Comparison of ENCODE assay signal across 34 cellular contexts in genomic region chr19:11735375-11735774, GRCh38. TPM values are rescaled to one million over a fixed set of nuclear protein-coding genes. Genes with fewer than 3 reads are reported as not detected.
DNase-seq lines count a peak whose midpoint lies in the region; ATAC-seq, FAIRE-seq and TF ChIP-seq lines count a peak whose summit lies in the region.
"Had no signal": no experiment of that assay in that cellular context is flagged by ENCODE, and none has a peak within 500 bp of the region (broad histone marks: within the 10 kb centered on the region; RNA-seq: fewer than 3 reads in every experiment).

No MANE protein-coding gene starts in this region.

- peak overlapping the region; percentile 38 for H3K27ac Mint-ChIP-seq in progenitor cell of endocrine pancreas
- H3K27ac Mint-ChIP-seq: activated naive CD8-positive, alpha-beta T cell treated with anti-CD3 and anti-CD28 coated beads, Interleukin-2, amount 50 U/mL, for 24 hours; CD8-positive, alpha-beta T cell; stimulated activated naive CD8-positive, alpha-beta T cell treated with anti-CD3 and anti-CD28 coated beads, Interleukin-15, amount 100 ng/mL, for 72 hours had no signal

- H3K27ac ChIP-seq in PC-9 (no peak overlapping the region), kidney (ENCODE audit: low read depth in 2 of 2, low read length in 2 of 2) (no peak overlapping the region)
- H3K27ac ChIP-seq: gastrocnemius medialis, HL-60, parathyroid adenoma, spleen had no signal

- DNase-seq in HPDE6-E6E7 (ENCODE audit: extremely low spot score) (peak; percentile 34), PC-9 (peak in 1 of 2 experiments; percentile 52), progenitor cell of endocrine pancreas (ENCODE audit: low spot score, unreplicated experiment) (no peak), kidney (no peak)
- no peak for DNase-seq in stimulated activated CD4-positive, alpha-beta T cell treated with anti-CD3 and anti-CD28 coated beads, Interleukin-15, amount 100 ng/mL, for 24 hours
- DNase-seq: activated CD4-positive, alpha-beta T cell treated with anti-CD3 and anti-CD28 coated beads, Interleukin-2, amount 50 U/mL, for 48 hours; activated CD4-positive, CD25-positive, alpha-beta regulatory T cell; activated naive CD4-positive, alpha-beta T cell; activated naive CD8-positive, alpha-beta T cell treated with anti-CD3 and anti-CD28 coated beads, Interleukin-2, amount 50 U/mL, for 24 hours; activated T-cell treated with anti-CD3 and anti-CD28 coated beads, Interleukin-2, amount 50 U/mL, for 48 hours; BE2C; caudate nucleus; CD8-positive, alpha-beta T cell; dermis blood vessel endothelial cell; EL; gastrocnemius medialis; NCI-H1417 treated with DMSO at 0.1 percent for 48 hours; NCI-H2081 treated with DMSO at 0.1 percent for 48 hours; NCI-H446; NCI-H774; right cardiac atrium; RPMI8226; spleen; stimulated activated CD8-positive, alpha-beta memory T cell treated with anti-CD3 and anti-CD28 coated beads, Interleukin-4, amount 100 ng/mL, for 48 hours; stimulated activated naive CD8-positive, alpha-beta T cell treated with anti-CD3 and anti-CD28 coated beads, Interleukin-15, amount 100 ng/mL, for 72 hours; T-helper 1 cell had no signal

- H3K9ac ChIP-seq in kidney (ENCODE audit: low read length in 2 of 2): no peak overlapping the region
- H3K9ac ChIP-seq: parathyroid adenoma had no signal

- H3K9me3 ChIP-seq in PC-9 (ENCODE audit: insufficient read depth, low read depth) (peaks cover 9% of the 10 kb centered on the region; the same call in 1 of the 2 replicates), kidney (ENCODE audit: control insufficient read depth in 1 of 2, low read length in 2 of 2) (no peaks in the 10 kb centered on the region)
- H3K9me3 ChIP-seq: BE2C, gastrocnemius medialis had no signal

- H3F3A ChIP-seq in PC-9 (ENCODE audit: insufficient read depth, low read depth): peaks cover 13% of the 10 kb centered on the region; the same call in 1 of the 2 replicates

- H3K9me2 ChIP-seq in PC-9 (ENCODE audit: insufficient read depth): no peaks in the 10 kb centered on the region

- no peak overlapping the region for H3K4me3 Mint-ChIP-seq in progenitor cell of endocrine pancreas (ENCODE audit: low read depth)
- H3K4me3 Mint-ChIP-seq: activated naive CD8-positive, alpha-beta T cell treated with anti-CD3 and anti-CD28 coated beads, Interleukin-2, amount 50 U/mL, for 24 hours; CD8-positive, alpha-beta T cell; stimulated activated naive CD8-positive, alpha-beta T cell treated with anti-CD3 and anti-CD28 coated beads, Interleukin-15, amount 100 ng/mL, for 72 hours had no signal

- no peak overlapping the region for H2AFZ ChIP-seq in PC-9
- H2AFZ ChIP-seq: parathyroid adenoma had no signal

- H3K4me3 ChIP-seq in PC-9 (no peak overlapping the region), kidney (ENCODE audit: low read length in 2 of 2) (no peak overlapping the region)
- H3K4me3 ChIP-seq: gastrocnemius medialis, spleen had no signal

- BruUV-seq in PC-9 (replicated peaks; lab: Mats Ljungman, UMichigan): no TSS peak

- no peaks in the 10 kb centered on the region for H4K20me1 ChIP-seq in PC-9 (ENCODE audit: insufficient read depth)

- H3K4me2 ChIP-seq in PC-9: peak overlapping the region; percentile 9; the same call in 1 of the 2 replicates

- H3K4me1 Mint-ChIP-seq in progenitor cell of endocrine pancreas (ENCODE audit: low read depth): peaks cover 20% of the 10 kb centered on the region

- H3K27me3 ChIP-seq in PC-9 (ENCODE audit: insufficient read depth, low read depth): no peaks in the 10 kb centered on the region
- H3K27me3 ChIP-seq: BE2C, gastrocnemius medialis, spleen had no signal

- TF ChIP-seq CTCF in PC-9 (conservative IDR thresholded peaks at IDR 0.05): no peak
- no peak for TF ChIP-seq CTCF in progenitor cell of endocrine pancreas (IDR thresholded peaks at IDR 0.05; ENCODE audit: unreplicated experiment)
- no peak for TF ChIP-seq CTCF in kidney (IDR thresholded peaks at IDR 0.05; ENCODE audit: borderline replicate concordance, extremely low read depth, insufficient read depth)

- no peaks in the 10 kb centered on the region for H3K27me3 Mint-ChIP-seq in progenitor cell of endocrine pancreas
- H3K27me3 Mint-ChIP-seq: activated naive CD8-positive, alpha-beta T cell treated with anti-CD3 and anti-CD28 coated beads, Interleukin-2, amount 50 U/mL, for 24 hours; stimulated activated naive CD8-positive, alpha-beta T cell treated with anti-CD3 and anti-CD28 coated beads, Interleukin-15, amount 100 ng/mL, for 72 hours had no signal

- H3K9me3 Mint-ChIP-seq in progenitor cell of endocrine pancreas (ENCODE audit: low read depth): peaks cover 3% of the 10 kb centered on the region
- H3K9me3 Mint-ChIP-seq: activated naive CD8-positive, alpha-beta T cell treated with anti-CD3 and anti-CD28 coated beads, Interleukin-2, amount 50 U/mL, for 24 hours; stimulated activated naive CD8-positive, alpha-beta T cell treated with anti-CD3 and anti-CD28 coated beads, Interleukin-15, amount 100 ng/mL, for 72 hours had no signal

- peaks cover 21% of the 10 kb centered on the region for H3K36me3 Mint-ChIP-seq in progenitor cell of endocrine pancreas (ENCODE audit: insufficient read depth)

- POLR2A ChIA-PET in PC-9 (lab: Charles Lee; ENCODE audit: unreplicated experiment): no interaction called here

- peaks cover 65% of the 10 kb centered on the region for H3K79me2 ChIP-seq in PC-9 (ENCODE audit: low read depth)

- peaks cover 43% of the 10 kb centered on the region for H3K4me1 ChIP-seq in PC-9 (replicated peaks; ENCODE audit: insufficient read depth)
- peaks cover 10 to 11% of the 10 kb centered on the region in 2 donors for H3K4me1 ChIP-seq in kidney (ENCODE audit: control insufficient read depth in 1 of 2, insufficient read depth in 1 of 2, low read depth in 1 of 2, low read length in 2 of 2)

- ATAC-seq in esophagus mucosa: peak; percentile 13
- no peak for ATAC-seq in GM19351 (IDR thresholded peaks at IDR 0.05; ENCODE audit: unreplicated experiment)
- ATAC-seq: activated naive CD8-positive, alpha-beta T cell treated with anti-CD3 and anti-CD28 coated beads, Interleukin-2, amount 50 U/mL, for 24 hours; CD8-positive, alpha-beta T cell; gastrocnemius medialis; right cardiac atrium; stimulated activated naive CD8-positive, alpha-beta T cell treated with anti-CD3 and anti-CD28 coated beads, Interleukin-15, amount 100 ng/mL, for 72 hours had no signal

- intact Hi-C loops in PC-9 (cut with micrococcal nuclease; ENCODE audit: unreplicated experiment): loop anchor here (5.0 kb wide), 1 partner anchor 33 kb away; no protein-coding TSS in a partner anchor
- intact Hi-C loops in kidney (cut with DNase I): no loop called here

- no peak for FAIRE-seq in kidney (lab: Jason Lieb, UNC)
- FAIRE-seq: astrocyte, GM18507, GM19239, H54 had no signal

- H3K36me3 ChIP-seq in PC-9 (ENCODE audit: low read depth): 0 out of 2 replicates have a peak, but pooled peaks cover 6% of the 10 kb centered on the region
- no peaks in the 10 kb centered on the region for H3K36me3 ChIP-seq in kidney (ENCODE audit: control insufficient read depth in 1 of 2, insufficient read depth in 2 of 2, low read length in 2 of 2)
- H3K36me3 ChIP-seq: BE2C, gastrocnemius medialis had no signal

- CTCF ChIA-PET in PC-9 (lab: Charles Lee): no interaction called here

RNA-seq across cellular contexts. Expression of gene ZNF823, which starts 3.4 kb away (rescaled TPM):
- total RNA-seq in PC-9 (2021) (6.7 and 7.4 TPM in 2 replicates), esophagus mucosa (8.4 TPM), progenitor cell of endocrine pancreas (12.0 and 12.4 TPM in 2 replicates), kidney (12.5 TPM)
- polyA plus RNA-seq in kidney (ENCODE audit: insufficient read depth, low read depth, low replicate concordance): 5.6 TPM

RNA-seq across cellular contexts. Expression of gene ZNF441, which starts 31.4 kb away (rescaled TPM):
- total RNA-seq in PC-9 (2021) (1.6 and 1.7 TPM in 2 replicates), esophagus mucosa (2.2 TPM), progenitor cell of endocrine pancreas (3.8 and 4.4 TPM in 2 replicates), kidney (19.3 TPM)
- polyA plus RNA-seq in kidney (ENCODE audit: insufficient read depth, low read depth, low replicate concordance): 4.4 TPM
- total RNA-seq: astrocyte had no signal
